32 cellular contexts compared by ENCODE assay signal in the genomic region with DNA sequence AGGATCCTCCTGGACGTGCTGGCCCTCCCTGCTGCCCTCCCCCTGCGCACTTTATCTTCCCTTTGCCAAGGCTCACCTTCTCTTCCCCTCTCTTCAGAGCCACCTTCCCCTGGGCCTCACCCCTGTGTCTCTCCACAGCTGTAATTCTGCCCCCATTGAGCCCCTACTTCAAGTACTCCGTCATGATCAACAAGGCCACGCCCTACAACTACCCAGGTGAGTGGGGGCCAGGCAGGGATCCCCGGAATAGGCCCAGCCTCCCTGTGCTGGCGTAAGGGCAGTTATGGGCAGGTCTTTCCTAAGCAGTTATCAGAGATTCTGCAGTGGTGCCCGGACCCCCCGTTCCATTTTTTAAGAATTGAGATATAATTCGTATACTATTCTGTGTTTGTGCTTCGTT. TPM values are rescaled to one million over a fixed set of nuclear protein-coding genes. Genes with fewer than 3 reads are reported as not detected.
A peak's percentile ranks its signal among the peaks of the same experiment; 100 is the strongest.
DNase-seq lines count a peak whose midpoint lies in the region; ATAC-seq, FAIRE-seq and TF ChIP-seq lines count a peak whose summit lies in the region.
"Had no signal": no experiment of that assay in that cellular context is flagged by ENCODE, and none has a peak within 500 bp of the region (broad histone marks: within the 10 kb centered on the region; RNA-seq: fewer than 3 reads in every experiment).

No MANE protein-coding gene starts in this region.

- H3K4me3 Mint-ChIP-seq in activated naive CD4-positive, alpha-beta T cell treated with anti-CD3 and anti-CD28 coated beads, Interleukin-2, amount 50 U/mL, for 24 hours = peak overlapping the region; percentile 42
- H3K4me3 Mint-ChIP-seq: stimulated activated effector memory CD8-positive, alpha-beta T cell treated with anti-CD3 and anti-CD28 coated beads, Interleukin-12 subunit alpha, Interleukin-12 subunit beta, amount 100 ng/mL, for 72 hours had no signal

- H3K9me3 ChIP-seq in HEK293 (ENCODE audit: control insufficient read depth, insufficient read depth, low read depth, low read length) (no peaks in the 10 kb centered on the region), kidney (ENCODE audit: control insufficient read depth in 1 of 2, low read length in 2 of 2) (no peaks in the 10 kb centered on the region), spleen (no peaks in the 10 kb centered on the region)
- H3K9me3 ChIP-seq: BLaER1, left lung, right atrium auricular region, SJSA1, suprapubic skin had no signal

- peaks cover 2% of the 10 kb centered on the region; the same call in 1 of the 2 replicates for H3K4me1 ChIP-seq in HEK293 (ENCODE audit: control insufficient read depth, insufficient read depth, low read length)
- H3K4me1 ChIP-seq in kidney (ENCODE audit: control insufficient read depth in 1 of 2, insufficient read depth in 1 of 2, low read depth in 1 of 2, low read length in 2 of 2) = peaks cover 0 to 5% of the 10 kb centered on the region in 2 donors
- H3K4me1 ChIP-seq in spleen = peaks cover 7 to 54% (median 24%) of the 10 kb centered on the region in 6 donors
- H3K4me1 ChIP-seq: parathyroid adenoma, SJSA1 had no signal

- intact Hi-C loops in kidney (cut with DNase I) (no loop called here), spleen (cut with DNase I; ENCODE audit: low total_unique reads) (no loop called here)

- peak overlapping the region; percentile 47 for H3K27ac Mint-ChIP-seq in activated naive CD4-positive, alpha-beta T cell treated with anti-CD3 and anti-CD28 coated beads, Interleukin-2, amount 50 U/mL, for 24 hours
- H3K27ac Mint-ChIP-seq: mesothelial cell of epicardium; stimulated activated effector memory CD8-positive, alpha-beta T cell treated with anti-CD3 and anti-CD28 coated beads, Interleukin-12 subunit alpha, Interleukin-12 subunit beta, amount 100 ng/mL, for 72 hours had no signal

- CTCF ChIA-PET in HEK293 (lab: Yijun Ruan, JAX) = no interaction called here

- 91 to 97% (median 93%) methylated on average over 10 of the region's 10 CpGs for WGBS in spleen, 5 donors

- no peak for DNase-seq in activated naive CD4-positive, alpha-beta T cell treated with anti-CD3 and anti-CD28 coated beads, Interleukin-2, amount 50 U/mL, for 16 hours
- DNase-seq in kidney (peak; percentile 55), spleen (peak; percentile 63), NCI-H526 treated with DMSO at 0.1 percent for 48 hours (lab: John Stamatoyannopoulos, UW) (no peak), activated gamma-delta T cell (lab: John Stamatoyannopoulos, UW) (no peak)
- DNase-seq: activated CD4-positive, CD25-positive, alpha-beta regulatory T cell treated with anti-CD3 and anti-CD28 coated beads, Interleukin-2, amount 50 U/mL, for 72 hours; activated CD8-positive, alpha-beta memory T cell treated with anti-CD3 and anti-CD28 coated beads for 24 hours; amniotic stem cell; Calu3; effector CD4-positive, alpha-beta T cell; Kasumi-1; natural killer cell; NCI-H146; NCI-H2107; NCI-H774; stimulated activated CD4-positive, alpha-beta T cell treated with anti-CD3 and anti-CD28 coated beads, Interleukin-4, amount 100 ng/mL, for 24 hours; T-helper 1 cell had no signal

- peaks cover 8% of the 10 kb centered on the region for H3K36me3 Mint-ChIP-seq in activated naive CD4-positive, alpha-beta T cell treated with anti-CD3 and anti-CD28 coated beads, Interleukin-2, amount 50 U/mL, for 24 hours
- H3K36me3 Mint-ChIP-seq: natural killer cell had no signal

- POLR2A ChIA-PET in HEK293 (lab: Yijun Ruan, JAX) = interaction anchor here (2.1 kb wide), 1 partner anchor 10 kb away, joined by 12 read pairs; a partner anchor contains a TSS

- H3K36me3 ChIP-seq in HEK293 (ENCODE audit: control insufficient read depth in 2 of 2, insufficient read depth in 1 of 2, low read length in 2 of 2) (peaks cover 55 to 62% of the 10 kb centered on the region in 2 experiments), kidney (ENCODE audit: control insufficient read depth in 1 of 2, insufficient read depth in 2 of 2, low read length in 2 of 2) (peaks cover 10 to 12% of the 10 kb centered on the region in 2 donors), spleen (peaks cover 0 to 66% (median 51%) of the 10 kb centered on the region in 6 donors)

- 0 out of 2 replicates have a peak overlapping the region, but pooled peaks have one; percentile 9 for H3K27ac ChIP-seq in HEK293 (ENCODE audit: extremely low read depth, low read depth, low read length)
- H3K27ac ChIP-seq in kidney (ENCODE audit: low read depth in 2 of 2, low read length in 2 of 2) = no peak overlapping the region
- no peak overlapping the region for H3K27ac ChIP-seq in spleen
- H3K27ac ChIP-seq: BLaER1, left lung, parathyroid adenoma, right atrium auricular region, SJSA1, suprapubic skin had no signal

- TF ChIP-seq POLR2A in spleen (IDR thresholded peaks at IDR 0.05) = no peak

- no peak overlapping the region for H3K9ac ChIP-seq in kidney (ENCODE audit: low read length in 2 of 2)
- H3K9ac ChIP-seq: BLaER1, parathyroid adenoma had no signal

- H3K27me3 Mint-ChIP-seq in activated naive CD4-positive, alpha-beta T cell treated with anti-CD3 and anti-CD28 coated beads, Interleukin-2, amount 50 U/mL, for 24 hours = no peaks in the 10 kb centered on the region

- H3K4me1 Mint-ChIP-seq in activated naive CD4-positive, alpha-beta T cell treated with anti-CD3 and anti-CD28 coated beads, Interleukin-2, amount 50 U/mL, for 24 hours = peaks cover 23% of the 10 kb centered on the region

- no peak for ATAC-seq in GM21390 (IDR thresholded peaks at IDR 0.05; ENCODE audit: unreplicated experiment)
- ATAC-seq: left lung; natural killer cell; stimulated activated effector memory CD8-positive, alpha-beta T cell treated with anti-CD3 and anti-CD28 coated beads, Interleukin-12 subunit alpha, Interleukin-12 subunit beta, amount 100 ng/mL, for 72 hours had no signal

- FAIRE-seq in kidney (lab: Jason Lieb, UNC) = no peak
- FAIRE-seq: colon, H1 had no signal

- TF ChIP-seq CTCF in HEK293 (tag by site-specific recombination; IDR thresholded peaks at IDR 0.05) = no peak
- no peak for TF ChIP-seq CTCF in kidney (IDR thresholded peaks at IDR 0.05; ENCODE audit: borderline replicate concordance, extremely low read depth, insufficient read depth)
- no peak for TF ChIP-seq CTCF in spleen (IDR thresholded peaks at IDR 0.05 in 8 of 11, conservative IDR thresholded peaks at IDR 0.05 in 3 of 11)

- H3K4me3 ChIP-seq in HEK293 (ENCODE audit: low read depth, low read length) = no peak overlapping the region
- H3K4me3 ChIP-seq in kidney (ENCODE audit: low read length in 2 of 2) = no peak overlapping the region
- H3K4me3 ChIP-seq in spleen = no peak overlapping the region
- H3K4me3 ChIP-seq: BLaER1, left lung, right atrium auricular region, SJSA1, suprapubic skin had no signal

- no peaks in the 10 kb centered on the region for H3K9me3 Mint-ChIP-seq in activated naive CD4-positive, alpha-beta T cell treated with anti-CD3 and anti-CD28 coated beads, Interleukin-2, amount 50 U/mL, for 24 hours
- H3K9me3 Mint-ChIP-seq: mesothelial cell of epicardium; natural killer cell; stimulated activated effector memory CD8-positive, alpha-beta T cell treated with anti-CD3 and anti-CD28 coated beads, Interleukin-12 subunit alpha, Interleukin-12 subunit beta, amount 100 ng/mL, for 72 hours had no signal

- no peaks in the 10 kb centered on the region for H3K27me3 ChIP-seq in spleen (replicated peaks in 1 of 7)
- H3K27me3 ChIP-seq: BLaER1, left lung, right atrium auricular region, SJSA1, suprapubic skin had no signal

TF ChIP-seq in HEK293, 187 proteins besides CTCF, POLR2A, EP300 and RAD21:
- TF ChIP-seq, protein P1, sequence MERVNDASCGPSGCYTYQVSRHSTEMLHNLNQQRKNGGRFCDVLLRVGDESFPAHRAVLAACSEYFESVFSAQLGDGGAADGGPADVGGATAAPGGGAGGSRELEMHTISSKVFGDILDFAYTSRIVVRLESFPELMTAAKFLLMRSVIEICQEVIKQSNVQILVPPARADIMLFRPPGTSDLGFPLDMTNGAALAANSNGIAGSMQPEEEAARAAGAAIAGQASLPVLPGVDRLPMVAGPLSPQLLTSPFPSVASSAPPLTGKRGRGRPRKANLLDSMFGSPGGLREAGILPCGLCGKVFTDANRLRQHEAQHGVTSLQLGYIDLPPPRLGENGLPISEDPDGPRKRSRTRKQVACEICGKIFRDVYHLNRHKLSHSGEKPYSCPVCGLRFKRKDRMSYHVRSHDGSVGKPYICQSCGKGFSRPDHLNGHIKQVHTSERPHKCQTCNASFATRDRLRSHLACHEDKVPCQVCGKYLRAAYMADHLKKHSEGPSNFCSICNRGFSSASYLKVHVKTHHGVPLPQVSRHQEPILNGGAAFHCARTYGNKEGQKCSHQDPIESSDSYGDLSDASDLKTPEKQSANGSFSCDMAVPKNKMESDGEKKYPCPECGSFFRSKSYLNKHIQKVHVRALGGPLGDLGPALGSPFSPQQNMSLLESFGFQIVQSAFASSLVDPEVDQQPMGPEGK (tag by site-specific recombination; IDR thresholded peaks at IDR 0.05) = no peak
- TF ChIP-seq ZNF473 (tag by site-specific recombination; IDR thresholded peaks at IDR 0.05) (no peak), ZFP37 (tag by site-specific recombination; IDR thresholded peaks at IDR 0.05) (no peak)
- TF ChIP-seq, protein P2, sequence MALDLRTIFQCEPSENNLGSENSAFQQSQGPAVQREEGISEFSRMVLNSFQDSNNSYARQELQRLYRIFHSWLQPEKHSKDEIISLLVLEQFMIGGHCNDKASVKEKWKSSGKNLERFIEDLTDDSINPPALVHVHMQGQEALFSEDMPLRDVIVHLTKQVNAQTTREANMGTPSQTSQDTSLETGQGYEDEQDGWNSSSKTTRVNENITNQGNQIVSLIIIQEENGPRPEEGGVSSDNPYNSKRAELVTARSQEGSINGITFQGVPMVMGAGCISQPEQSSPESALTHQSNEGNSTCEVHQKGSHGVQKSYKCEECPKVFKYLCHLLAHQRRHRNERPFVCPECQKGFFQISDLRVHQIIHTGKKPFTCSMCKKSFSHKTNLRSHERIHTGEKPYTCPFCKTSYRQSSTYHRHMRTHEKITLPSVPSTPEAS (tag by site-specific recombination; IDR thresholded peaks at IDR 0.05) = no peak

RNA-seq across cellular contexts. Expression of a gene that starts 3.1 kb away (rescaled TPM):
- total RNA-seq in kidney (132 TPM), spleen (100 to 1,000 TPM in 1 of 7 donors, 10 to 100 TPM in 6; 14.5 to 109 (median 73.5) TPM)
- polyA plus RNA-seq in kidney (ENCODE audit: insufficient read depth, low read depth, low replicate concordance) (1,006 TPM), spleen (100 to 1,000 TPM; 162 to 197 (median 185) TPM)

RNA-seq across cellular contexts. Expression of a gene that starts 5.2 kb away (rescaled TPM):
- total RNA-seq in kidney = 5.1 TPM
- polyA plus RNA-seq in kidney (ENCODE audit: insufficient read depth, low read depth, low replicate concordance) = 0.77 TPM
- total RNA-seq in spleen = 10 to 100 TPM in 6 of 7 donors, 1 to 10 TPM in 1; 9.1 to 49.5 (median 18.3) TPM
- polyA plus RNA-seq in spleen = 10 to 100 TPM in 2 of 3 donors, 1 to 10 TPM in 1; 2.4 to 18.2 (median 12.9) TPM
- total RNA-seq: epithelial cell of proximal tubule, mesothelial cell of epicardium, SJSA1 had no signal

RNA-seq across cellular contexts. Expression of a gene that starts 9.7 kb away (rescaled TPM):
- total RNA-seq in kidney (19.2 TPM), spleen (10 to 100 TPM; 16.5 to 22.7 (median 20.1) TPM)
- polyA plus RNA-seq in kidney (ENCODE audit: insufficient read depth, low read depth, low replicate concordance) (31.6 TPM), spleen (10 to 100 TPM; 24.8 to 36.5 (median 28.8) TPM)

RNA-seq across cellular contexts. Expression of a gene that starts 9.8 kb away (rescaled TPM):
- total RNA-seq in kidney (57.2 TPM), spleen (10 to 100 TPM; 34.7 to 57.0 (median 48.1) TPM)
- polyA plus RNA-seq in kidney (ENCODE audit: insufficient read depth, low read depth, low replicate concordance) (55.9 TPM), spleen (10 to 100 TPM; 45.5 to 66.2 (median 59.1) TPM)

RNA-seq across cellular contexts. Expression of a gene that starts 24.6 kb away (rescaled TPM):
- total RNA-seq in kidney = not detected
- polyA plus RNA-seq in kidney (ENCODE audit: insufficient read depth, low read depth, low replicate concordance) = not detected
- 1 to 10 TPM in 1 of 7 donors, not detected in 6; 1.5 TPM for total RNA-seq in spleen
- not detected for polyA plus RNA-seq in spleen
- total RNA-seq: Calu3, epithelial cell of proximal tubule, H1, left lung, mesothelial cell of epicardium, natural killer cell, right atrium auricular region, SJSA1, suprapubic skin, ureter had no signal
- polyA plus RNA-seq: H1 had no signal

Comparison
In these comparisons a context has a peak if more than half of its experiments do, and no peak if none do; other contexts are left out.
1. DNase-seq: peak in kidney (single experiment) and spleen (single experiment); none in activated naive CD4-positive, alpha-beta T cell treated with anti-CD3 and anti-CD28 coated beads, Interleukin-2, amount 50 U/mL, for 16 hours (single experiment), NCI-H526 treated with DMSO at 0.1 percent for 48 hours (single experiment) and activated gamma-delta T cell (single experiment).